10 cellular contexts compared by ENCODE assay signal in the genomic region with DNA sequence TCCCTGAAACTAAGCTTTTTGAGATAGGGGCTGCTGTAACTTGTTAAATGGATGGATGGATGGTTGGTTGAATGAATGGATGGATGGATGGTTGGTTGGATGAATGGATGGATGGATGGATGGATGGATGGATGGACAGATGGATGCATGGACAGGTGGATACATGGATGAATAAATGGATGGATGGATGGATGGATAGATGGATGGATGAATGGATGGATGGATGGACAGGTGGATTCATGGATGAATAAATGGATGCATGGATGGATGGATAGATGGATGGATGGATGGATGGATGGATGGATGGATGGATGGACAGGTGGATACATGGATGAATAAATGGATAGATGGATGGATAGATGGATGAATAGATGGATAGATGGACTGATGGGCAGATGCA. TPM values are rescaled to one million over a fixed set of nuclear protein-coding genes. Genes with fewer than 3 reads are reported as not detected.
"Had no signal": no experiment of that assay in that cellular context is flagged by ENCODE, and none has a peak within 500 bp of the region (broad histone marks: within the 10 kb centered on the region; RNA-seq: fewer than 3 reads in every experiment).

No MANE protein-coding gene starts in this region.

- H3K4me1 ChIP-seq: HAP-1 had no signal

- FAIRE-seq: HepG2 had no signal

- H2AFZ ChIP-seq: GM23338 had no signal

- H3K36me3 Mint-ChIP-seq: IgD-negative memory B cell had no signal

- H3K4me1 Mint-ChIP-seq: GM23338, IgD-negative memory B cell had no signal

- H3K9me3 Mint-ChIP-seq: GM23338, IgD-negative memory B cell had no signal

- H3K9ac ChIP-seq: KMS-11 had no signal

- H3K9me3 ChIP-seq: HAP-1 had no signal

- ATAC-seq: GM23338, HCT116, HepG2 had no signal

- H3K4me2 ChIP-seq: GM23338, KMS-11 had no signal

- H3K36me3 ChIP-seq: HAP-1 had no signal

- DNase-seq: H7, KBM-7 had no signal

- H3K27ac ChIP-seq: HL-60, KMS-11 had no signal

- H3K27ac Mint-ChIP-seq: GM23338, IgD-negative memory B cell had no signal

- H3K4me3 Mint-ChIP-seq: GM23338, IgD-negative memory B cell had no signal

- H3K4me3 ChIP-seq: GM23338, HAP-1 had no signal

RNA-seq across cellular contexts. Expression of a gene that starts 26.9 kb away (rescaled TPM):
- total RNA-seq: GM23338, H4 had no signal
- polyA plus RNA-seq: GM23338, IgD-negative memory B cell had no signal

RNA-seq across cellular contexts. Expression of a gene that starts 57.9 kb away (rescaled TPM):
- polyA plus RNA-seq: IgD-negative memory B cell had no signal
